In genomic region chrX:55908685-55909212, GRCh38 we compare ENCODE assay signal across 8 cellular contexts.
DNase-seq lines count a peak whose midpoint lies in the region; ATAC-seq, FAIRE-seq and TF ChIP-seq lines count a peak whose summit lies in the region.

No MANE protein-coding gene starts in this region.

- H3K4me1 Mint-ChIP-seq in T-cell (peaks cover 10 to 28% (median 10%) of the 10 kb centered on the region in 3 donors), type B pancreatic cell (ENCODE audit: unreplicated experiment) (peaks cover 6% of the 10 kb centered on the region)

- H3K9me3 Mint-ChIP-seq in T-cell (no peaks in the 10 kb centered on the region), type B pancreatic cell (peaks cover 9% of the 10 kb centered on the region)

- no TSS peak for BruUV-seq in endothelial cell of umbilical vein (replicated peaks; lab: Mats Ljungman, UMichigan)

- dilution Hi-C loops in endothelial cell of umbilical vein (cut with MboI; ENCODE audit: extremely low pct_ligation_motif_present, low sequenced_read_pairs), result no loop called here

- CTCF ChIA-PET in T-cell (lab: Charles Lee), result interaction anchor here in 1 of 2 donors (1.2 kb wide), 1 partner anchor 191 kb away, joined by 6 read pairs; the partner anchor contains the start of gene RRAGB
- CTCF ChIA-PET in endothelial cell of umbilical vein (lab: Charles Lee), result interaction anchor here (1.2 to 1.9 kb wide), 4 partner anchors 191 to 818 kb away, joined by 4 to 10 read pairs (median 7); partner anchors contain the start of genes MAGEH1, RRAGB and USP51

- no peaks in the 10 kb centered on the region for H3K9me3 ChIP-seq in endothelial cell of umbilical vein (replicated peaks; ENCODE audit: control insufficient read depth, insufficient read depth, low read length)

- H4K20me1 ChIP-seq in endothelial cell of umbilical vein (replicated peaks; ENCODE audit: control insufficient read depth, extremely low read depth, insufficient read depth, low read length), result no peaks in the 10 kb centered on the region

- FAIRE-seq in endothelial cell of umbilical vein (lab: Jason Lieb, UNC), result peak; percentile 28

- H3K9ac ChIP-seq in endothelial cell of umbilical vein (replicated peaks; ENCODE audit: extremely low read depth, insufficient read depth, low read length), result peak overlapping the region; percentile 67

- H2AFZ ChIP-seq in endothelial cell of umbilical vein (ENCODE audit: low read depth, low read length), result peak overlapping the region; percentile 96

- no peaks in the 10 kb centered on the region for H3K36me3 ChIP-seq in endothelial cell of umbilical vein (ENCODE audit: control insufficient read depth in 2 of 2, extremely low read depth in 1 of 2, insufficient read depth in 2 of 2, low read length in 2 of 2)

- no peaks in the 10 kb centered on the region for H3K4me1 ChIP-seq in endothelial cell of umbilical vein (ENCODE audit: control insufficient read depth, extremely low read depth, insufficient read depth, low read length)

- peaks cover 0 to 4% of the 10 kb centered on the region in 2 donors for H3K27me3 Mint-ChIP-seq in T-cell
- H3K27me3 Mint-ChIP-seq in type B pancreatic cell, result no peaks in the 10 kb centered on the region

- H3K4me2 ChIP-seq in endothelial cell of umbilical vein (ENCODE audit: insufficient read depth, low read length), result peak overlapping the region; percentile 88

- POLR2A ChIA-PET in T-cell (lab: Charles Lee) (no interaction called here), endothelial cell of umbilical vein (lab: Charles Lee) (interaction anchor here (0.8 kb wide), 1 partner anchor 420 kb away, joined by 3 read pairs; no protein-coding TSS in a partner anchor)

- no peak for TF ChIP-seq POLR2A in endothelial cell of umbilical vein (IDR thresholded peaks at IDR 0.05; ENCODE audit: low read depth, low read length)

- peak; percentile 9 for DNase-seq in AG08396 (ENCODE audit: low spot score)
- DNase-seq in T-cell, result peak in 1 of 34 experiments; percentile 12
- DNase-seq in endothelial cell of umbilical vein (ENCODE audit: low read depth, low spot score), result peak; percentile 19
- DNase-seq in midbrain (lab: John Stamatoyannopoulos, UW), result peak; percentile 6
- no peak for DNase-seq in type B pancreatic cell (ENCODE audit: extremely low spot score, unreplicated experiment)
- no peak for DNase-seq in omental fat pad (ENCODE audit: low spot score)

- no peaks in the 10 kb centered on the region for H3K36me3 Mint-ChIP-seq in T-cell
- peaks cover 4% of the 10 kb centered on the region for H3K36me3 Mint-ChIP-seq in type B pancreatic cell

- no peaks in the 10 kb centered on the region for H3K9me1 ChIP-seq in endothelial cell of umbilical vein (replicated peaks; ENCODE audit: control insufficient read depth, extremely low read depth, insufficient read depth, low read length)

- peak overlapping the region; percentile 17 for H3K27ac ChIP-seq in endothelial cell of umbilical vein (ENCODE audit: insufficient read depth, low read depth, low read length)

- peak overlapping the region; percentile 70 to 90 (median 86) for H3K4me3 ChIP-seq in endothelial cell of umbilical vein (replicated peaks in 1 of 3; ENCODE audit: insufficient read depth in 1 of 3, low read depth in 1 of 3, low read length in 3 of 3)

- H3K79me2 ChIP-seq in endothelial cell of umbilical vein (ENCODE audit: control insufficient read depth, insufficient read depth, low read length), result no peaks in the 10 kb centered on the region

- TF ChIP-seq CTCF in endothelial cell of umbilical vein (IDR thresholded peaks at IDR 0.05; ENCODE audit: extremely low read depth in 1 of 2, insufficient read depth in 1 of 2, low read depth in 1 of 2, low read length in 2 of 2) (no peak), type B pancreatic cell (conservative IDR thresholded peaks at IDR 0.05) (no peak), omental fat pad (IDR thresholded peaks at IDR 0.05) (no peak)

- intact Hi-C loops in endothelial cell of umbilical vein (cut with micrococcal nuclease), result loop anchor here (1.0 to 5.0 kb wide), 2 partner anchors 190 to 339 kb away; no protein-coding TSS in a partner anchor

- peak overlapping the region; percentile 87 to 88 for H3K27ac Mint-ChIP-seq in T-cell
- peak overlapping the region; percentile 99 for H3K27ac Mint-ChIP-seq in type B pancreatic cell

- no peaks in the 10 kb centered on the region for H3K27me3 ChIP-seq in endothelial cell of umbilical vein (ENCODE audit: control insufficient read depth in 2 of 2, insufficient read depth in 2 of 2, low read length in 2 of 2)

- H3K4me3 Mint-ChIP-seq in T-cell (peak overlapping the region; percentile 78 to 94 (median 83)), type B pancreatic cell (peak overlapping the region; percentile 96)

- ATAC-seq in GM18517 (IDR thresholded peaks at IDR 0.05; ENCODE audit: unreplicated experiment), result peak; percentile 66
- ATAC-seq in HG03108 (IDR thresholded peaks at IDR 0.05; ENCODE audit: unreplicated experiment), result peak; percentile 35
- peak; percentile 53 to 66 (median 54) for ATAC-seq in T-cell (replicated peaks in 1 of 4)
- no peak for ATAC-seq in omental fat pad (ENCODE audit: low FRiP score)

TF ChIP-seq in endothelial cell of umbilical vein, 7 proteins besides CTCF, POLR2A, EP300 and RAD21:
- TF ChIP-seq POLR2AphosphoS5 (IDR thresholded peaks at IDR 0.05; ENCODE audit: insufficient read depth, low read depth, low read length), result no peak
- no peak for TF ChIP-seq EZH2 (IDR thresholded peaks at IDR 0.05; ENCODE audit: borderline replicate concordance, low read depth, low read length, severe bottlenecking)
- TF ChIP-seq MYC (IDR thresholded peaks at IDR 0.05; ENCODE audit: low read depth, low read length), result no peak
- TF ChIP-seq JUN (IDR thresholded peaks at IDR 0.05; ENCODE audit: borderline replicate concordance, insufficient read depth, insufficient read length, low read depth), result no peak
- no peak for TF ChIP-seq GATA2 (IDR thresholded peaks at IDR 0.05; ENCODE audit: insufficient read depth, insufficient read length, low read depth, low read length)
- TF ChIP-seq MAX (IDR thresholded peaks at IDR 0.05; ENCODE audit: insufficient read depth, insufficient read length), result no peak
- TF ChIP-seq FOS (IDR thresholded peaks at IDR 0.05; ENCODE audit: borderline replicate concordance, insufficient read depth, low read length), result no peak

Comparison
In these comparisons a context has a peak if more than half of its experiments do, and no peak if none do; other contexts are left out.
1. DNase-seq: peak in AG08396 (single experiment), endothelial cell of umbilical vein (single experiment) and midbrain (single experiment); none in type B pancreatic cell (single experiment) and omental fat pad (single experiment).